In genomic region chr2:236815746-236816145, GRCh38 we compare ENCODE assay signal across 16 cellular contexts.
DNase-seq lines count a peak whose midpoint lies in the region; ATAC-seq and TF ChIP-seq lines count a peak whose summit lies in the region.
"Had no signal": no experiment of that assay in that cellular context is flagged by ENCODE, and none has a peak within 500 bp of the region (broad histone marks: within the 10 kb centered on the region; RNA-seq: fewer than 3 reads in every experiment).

No MANE protein-coding gene starts in this region.

- no peak overlapping the region for H3K4me3 ChIP-seq in neuronal stem cell (ENCODE audit: low read length in 2 of 2)
- H3K4me3 ChIP-seq: BLaER1 had no signal

- H2BK15ac ChIP-seq in neuronal stem cell (ENCODE audit: low read length), result no peak overlapping the region

- no peak overlapping the region for H2BK120ac ChIP-seq in neuronal stem cell (ENCODE audit: low read depth, low read length)

- no peak overlapping the region for H2BK5ac ChIP-seq in neuronal stem cell (ENCODE audit: low read length)

- no peak for DNase-seq in neuronal stem cell (ENCODE audit: low spot score)
- no peak for DNase-seq in GM10266 (ENCODE audit: extremely low spot score)
- DNase-seq: CD4-positive, alpha-beta T cell; CD8-positive, alpha-beta memory T cell; DMS 273 treated with DMSO at 0.1 percent for 48 hours; DMS79; EL; GDM1; GOT3; H7; HCEC 1CT had no signal

- no peak overlapping the region for H4K8ac ChIP-seq in neuronal stem cell (ENCODE audit: low read depth, low read length)

- TF ChIP-seq CTCF in VCaP (conservative IDR thresholded peaks at IDR 0.05) (no peak), GM10266 (IDR thresholded peaks at IDR 0.05; ENCODE audit: control insufficient read depth, insufficient read depth, low read depth, missing control alignments) (no peak)

- H3K23ac ChIP-seq in neuronal stem cell (ENCODE audit: low read depth, low read length, poor library complexity), result no peak overlapping the region

- H3K4me1 ChIP-seq in neuronal stem cell (ENCODE audit: control insufficient read depth in 2 of 2, insufficient read depth in 1 of 2, low read depth in 1 of 2, low read length in 2 of 2), result peaks cover 0 to 6% of the 10 kb centered on the region in 2 donors
- H3K4me1 ChIP-seq: BLaER1 had no signal

- no peaks in the 10 kb centered on the region for H3K27me3 ChIP-seq in neuronal stem cell (ENCODE audit: control insufficient read depth in 3 of 3, insufficient read depth in 3 of 3, low read depth in 1 of 3, low read length in 3 of 3)
- H3K27me3 ChIP-seq: BLaER1 had no signal

- no peak overlapping the region for H2BK12ac ChIP-seq in neuronal stem cell (ENCODE audit: low read length)

- peak; percentile 28 for ATAC-seq in esophagus mucosa
- ATAC-seq in HG03108 (IDR thresholded peaks at IDR 0.05; ENCODE audit: unreplicated experiment), result no peak
- no peak for ATAC-seq in GM21515 (IDR thresholded peaks at IDR 0.05; ENCODE audit: unreplicated experiment)

- WGBS in neuronal stem cell (ENCODE audit: extremely low coverage in 2 of 2, insufficient read length in 2 of 2, insufficient replicate concordance in 1 of 2), 2 donors, result no CpG with 5 or more reads among the region's 8 CpGs

- no peak overlapping the region for H3K4me2 ChIP-seq in neuronal stem cell (ENCODE audit: insufficient read depth, low read length, poor library complexity, severe bottlenecking)
- H3K4me2 ChIP-seq: BLaER1 had no signal

- H2AFZ ChIP-seq in neuronal stem cell (ENCODE audit: low read length), result no peak overlapping the region

- no peaks in the 10 kb centered on the region for H3K9me3 ChIP-seq in neuronal stem cell (replicated peaks in 1 of 2; ENCODE audit: control insufficient read depth in 2 of 2, insufficient read depth in 1 of 2, low read depth in 1 of 2, low read length in 2 of 2)

- H3K9ac ChIP-seq in neuronal stem cell (ENCODE audit: low read depth, low read length, poor library complexity), result no peak overlapping the region
- H3K9ac ChIP-seq: BLaER1 had no signal

- no peak overlapping the region for H3K4ac ChIP-seq in neuronal stem cell (ENCODE audit: low read length)

- H3K36me3 ChIP-seq in neuronal stem cell (replicated peaks in 1 of 2; ENCODE audit: control insufficient read depth in 2 of 2, insufficient read depth in 2 of 2, low read length in 2 of 2), result no peaks in the 10 kb centered on the region
- H3K36me3 ChIP-seq: BLaER1 had no signal

- H2AK5ac ChIP-seq in neuronal stem cell (ENCODE audit: low read depth, low read length), result peak overlapping the region; percentile 58

- peak overlapping the region; percentile 89; the same call in 1 of the 2 replicates for H3K27ac ChIP-seq in VCaP
- H3K27ac ChIP-seq in neuronal stem cell (replicated peaks; ENCODE audit: low read length), result no peak overlapping the region
- H3K27ac ChIP-seq: BLaER1 had no signal

- no peak overlapping the region for H3K14ac ChIP-seq in neuronal stem cell (ENCODE audit: low read length)

- H3K79me1 ChIP-seq in neuronal stem cell (ENCODE audit: low read depth, low read length), result no peaks in the 10 kb centered on the region

- no peak overlapping the region for H4K91ac ChIP-seq in neuronal stem cell (ENCODE audit: low read depth, low read length, poor library complexity)

- peak overlapping the region; percentile 83 for H3K18ac ChIP-seq in neuronal stem cell (ENCODE audit: low read length)
